ENCODE assay signal across 8 cellular contexts in the genomic region with DNA sequence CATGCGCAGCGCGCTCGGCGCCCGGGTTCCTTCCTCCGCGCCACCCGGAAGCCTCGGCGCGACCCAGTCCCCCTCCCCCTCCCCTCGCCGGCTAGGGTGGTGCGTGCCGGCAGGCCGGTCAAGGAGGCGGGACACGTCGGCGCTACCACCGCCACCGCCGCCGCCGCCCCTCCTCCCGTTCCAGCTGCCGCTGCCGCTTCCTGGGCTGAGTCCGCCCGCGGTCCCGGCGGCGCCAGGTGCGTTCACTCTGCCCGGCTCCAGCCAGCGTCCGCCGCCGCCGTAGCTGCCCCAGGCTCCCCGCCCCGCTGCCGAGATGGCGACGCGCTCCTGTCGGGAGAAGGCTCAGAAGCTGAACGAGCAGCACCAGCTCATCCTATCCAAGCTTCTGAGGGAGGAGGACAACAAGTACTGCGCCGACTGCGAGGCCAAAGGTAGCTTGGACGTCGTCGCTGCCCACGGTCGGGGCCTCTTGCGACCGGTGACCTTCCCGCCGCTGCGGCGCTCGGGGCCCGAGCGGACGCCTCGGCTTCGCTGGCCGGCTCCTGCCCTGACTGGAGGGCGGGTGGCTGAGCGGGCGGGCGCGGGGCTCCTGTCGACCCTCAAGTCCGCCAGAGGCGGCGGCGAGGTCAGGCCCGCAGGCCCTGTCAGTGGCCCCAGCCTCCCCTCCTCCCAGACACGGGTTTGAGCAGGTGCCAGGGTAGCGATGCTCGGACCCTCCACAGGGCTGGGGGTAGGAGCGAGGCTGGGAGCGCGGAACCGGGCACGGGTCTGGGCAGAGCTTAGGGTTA. TPM values are rescaled to one million over a fixed set of nuclear protein-coding genes. Genes with fewer than 3 reads are reported as not detected.
A peak's percentile ranks its signal among the peaks of the same experiment; 100 is the strongest.
DNase-seq lines count a peak whose midpoint lies in the region; ATAC-seq and TF ChIP-seq lines count a peak whose summit lies in the region.

A gene (plus strand): TSS at position 173 of the 788 bp plus-strand sequence. CDS start 141 bp downstream, at position 314.

- POLR2A ChIA-PET in activated CD4-positive, alpha-beta memory T cell treated with anti-CD3 and anti-CD28 coated beads for 36 hours (lab: Charles Lee), result interaction anchor here (0.8 to 3.0 kb wide), 7 partner anchors 16 to 288 kb away, joined by 3 to 14 read pairs (median 4); a partner anchor contains a TSS

- CTCF ChIA-PET in activated CD4-positive, alpha-beta memory T cell treated with anti-CD3 and anti-CD28 coated beads for 36 hours (lab: Charles Lee), result interaction anchor here (0.6 to 2.9 kb wide), 11 partner anchors 12 to 620 kb away, joined by 3 to 19 read pairs (median 3); a partner anchor contains a TSS

- no peaks in the 10 kb centered on the region for H3K36me3 Mint-ChIP-seq in CD4-positive, CD25-positive, alpha-beta regulatory T cell
- H3K36me3 Mint-ChIP-seq in activated CD4-positive, alpha-beta memory T cell treated with anti-CD3 and anti-CD28 coated beads for 36 hours, result no peaks in the 10 kb centered on the region

- TF ChIP-seq POLR2A in right lobe of liver (IDR thresholded peaks at IDR 0.05), result peak; percentile 90

- H3K4me3 ChIP-seq in CD4-positive, CD25-positive, alpha-beta regulatory T cell (ENCODE audit: low read depth, low read length), result peak within 1 kb of the TSS; percentile 85
- H3K4me3 ChIP-seq in right lobe of liver, result peak within 1 kb of the TSS; percentile 77 to 90 (median 85)

- peaks cover 0 to 1% (median 0%) of the 10 kb centered on the region in 7 donors for H3K9me3 Mint-ChIP-seq in CD4-positive, CD25-positive, alpha-beta regulatory T cell
- H3K9me3 Mint-ChIP-seq in activated CD4-positive, alpha-beta memory T cell treated with anti-CD3 and anti-CD28 coated beads for 36 hours, result no peaks in the 10 kb centered on the region

- no peaks in the 10 kb centered on the region for H3K27me3 ChIP-seq in CD4-positive, CD25-positive, alpha-beta regulatory T cell (ENCODE audit: control insufficient read depth, insufficient read depth, low read length)
- no peaks in the 10 kb centered on the region for H3K27me3 ChIP-seq in right lobe of liver

- intact Hi-C loops in activated CD4-positive, alpha-beta memory T cell treated with anti-CD3 and anti-CD28 coated beads for 36 hours (cut with micrococcal nuclease), result loop anchor here (1.0 to 5.0 kb wide), 5 partner anchors 17 to 871 kb away; a partner anchor contains a TSS
- intact Hi-C loops in right lobe of liver (cut with DNase I), result no loop called here

- H3K27me3 Mint-ChIP-seq in CD4-positive, CD25-positive, alpha-beta regulatory T cell, result peaks cover 9% of the 10 kb centered on the region
- H3K27me3 Mint-ChIP-seq in activated CD4-positive, alpha-beta memory T cell treated with anti-CD3 and anti-CD28 coated beads for 36 hours, result no peaks in the 10 kb centered on the region

- no peak for TF ChIP-seq CTCF in right lobe of liver (IDR thresholded peaks at IDR 0.05)

- H3K4me1 Mint-ChIP-seq in CD4-positive, CD25-positive, alpha-beta regulatory T cell, result peaks cover 42 to 53% (median 50%) of the 10 kb centered on the region in 4 donors
- peaks cover 54% of the 10 kb centered on the region for H3K4me1 Mint-ChIP-seq in activated CD4-positive, alpha-beta memory T cell treated with anti-CD3 and anti-CD28 coated beads for 36 hours (ENCODE audit: low read depth)

- peaks cover 40% of the 10 kb centered on the region for H3K4me1 ChIP-seq in CD4-positive, CD25-positive, alpha-beta regulatory T cell (ENCODE audit: control insufficient read depth, insufficient read depth, low read length, poor library complexity, severe bottlenecking)
- peaks cover 0 to 9% (median 4%) of the 10 kb centered on the region in 4 donors for H3K4me1 ChIP-seq in right lobe of liver

- H3K36me3 ChIP-seq in CD4-positive, CD25-positive, alpha-beta regulatory T cell (ENCODE audit: control insufficient read depth, insufficient read depth, low read length), result no peaks in the 10 kb centered on the region
- H3K36me3 ChIP-seq in right lobe of liver, result no peaks in the 10 kb centered on the region

- peak within 1 kb of the TSS; percentile 80 for H3K27ac ChIP-seq in CD4-positive, CD25-positive, alpha-beta regulatory T cell (ENCODE audit: insufficient read depth, low read length, poor library complexity, severe bottlenecking)
- peak within 1 kb of the TSS; percentile 74 to 88 (median 84) for H3K27ac ChIP-seq in right lobe of liver

- H3K9me3 ChIP-seq in CD4-positive, CD25-positive, alpha-beta regulatory T cell (ENCODE audit: control insufficient read depth in 2 of 2, low read length in 2 of 2), result no peaks in the 10 kb centered on the region
- no peaks in the 10 kb centered on the region for H3K9me3 ChIP-seq in right lobe of liver

- 0% methylated on average over 9 of the region's 90 CpGs for WGBS in right lobe of liver (ENCODE audit: insufficient coverage, low coverage, low lambda C conversion rate, missing lambda C conversion rate)

- ATAC-seq in CD4-positive, CD25-positive, alpha-beta regulatory T cell (ENCODE audit: low read depth in 2 of 2), result peak; percentile 91 to 94
- ATAC-seq in GM19395 (IDR thresholded peaks at IDR 0.05; ENCODE audit: unreplicated experiment), result peak; percentile 89
- peak; percentile 74 for ATAC-seq in HG03558 (IDR thresholded peaks at IDR 0.05; ENCODE audit: extremely low read depth, unreplicated experiment)
- peak; percentile 97 to 99 (median 98) for ATAC-seq in right lobe of liver

- H3K27ac Mint-ChIP-seq in CD4-positive, CD25-positive, alpha-beta regulatory T cell, result peak within 1 kb of the TSS; percentile 89 to 97 (median 96)
- peak within 1 kb of the TSS; percentile 88 for H3K27ac Mint-ChIP-seq in activated CD4-positive, alpha-beta memory T cell treated with anti-CD3 and anti-CD28 coated beads for 36 hours

- peak; percentile 88 to 96 (median 90) for DNase-seq in CD4-positive, CD25-positive, alpha-beta regulatory T cell
- peak; percentile 77 for DNase-seq in NCI-H748 treated with DMSO at 0.1 percent for 48 hours (lab: John Stamatoyannopoulos, UW)
- peak; percentile 96 for DNase-seq in activated CD4-positive, alpha-beta memory T cell treated with anti-CD3 and anti-CD28 coated beads for 36 hours
- peak; percentile 25 to 86 for DNase-seq in dermis microvascular lymphatic vessel endothelial cell (ENCODE audit: low read depth in 2 of 2)
- DNase-seq in right lobe of liver, result peak; percentile 97
- DNase-seq in stimulated activated CD4-positive, alpha-beta T cell treated with anti-CD3 and anti-CD28 coated beads, Interleukin-4, amount 100 ng/mL, for 24 hours, result peak; percentile 94

- peak within 1 kb of the TSS; percentile 89 to 96 (median 93) for H3K4me3 Mint-ChIP-seq in CD4-positive, CD25-positive, alpha-beta regulatory T cell
- peak within 1 kb of the TSS; percentile 90 for H3K4me3 Mint-ChIP-seq in activated CD4-positive, alpha-beta memory T cell treated with anti-CD3 and anti-CD28 coated beads for 36 hours

RNA-seq across cellular contexts. Expression of the gene that starts here (rescaled TPM):
- total RNA-seq in CD4-positive, CD25-positive, alpha-beta regulatory T cell, result 35.2 TPM
- 10 to 100 TPM; 17.5 to 28.5 (median 23.9) TPM for polyA plus RNA-seq in CD4-positive, CD25-positive, alpha-beta regulatory T cell
- 10 to 100 TPM; 23.6 to 24.2 TPM for total RNA-seq in activated CD4-positive, alpha-beta memory T cell treated with anti-CD3 and anti-CD28 coated beads for 36 hours
- total RNA-seq in dermis microvascular lymphatic vessel endothelial cell (12.1 and 19.3 TPM in 2 replicates), right lobe of liver (10 to 100 TPM in 4 of 6 experiments, 1 to 10 TPM in 2; 9.1 to 16.1 (median 12.2) TPM)

Comparison
In these comparisons a context has a peak if more than half of its experiments do, and no peak if none do; other contexts are left out.
1. Peak in every context shown above with its lines: DNase-seq, ATAC-seq, H3K4me3 ChIP-seq and H3K27ac ChIP-seq.